In the genomic region with DNA sequence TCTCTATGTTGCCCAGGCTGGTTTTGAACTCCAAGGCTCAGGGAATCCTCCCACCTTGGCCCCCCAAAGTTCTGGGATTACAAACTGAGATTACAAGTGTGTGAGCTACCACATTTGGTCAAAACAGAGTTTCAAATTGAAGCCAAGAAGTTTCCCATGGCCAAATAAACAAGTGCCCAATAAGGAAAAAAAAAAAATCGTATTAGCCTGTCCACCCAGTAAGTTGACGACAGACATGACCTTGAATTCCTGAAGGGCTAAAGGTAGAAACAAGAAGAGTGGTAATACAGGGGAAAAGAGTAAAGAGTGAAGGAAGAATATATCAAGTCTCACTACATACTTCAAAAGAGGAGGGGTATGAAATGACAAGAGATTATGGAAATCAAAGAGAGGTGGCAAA, we compare ENCODE assay signal across 6 cellular contexts.
DNase-seq lines count a peak whose midpoint lies in the region; ATAC-seq, FAIRE-seq and TF ChIP-seq lines count a peak whose summit lies in the region.
"Not testable (repeated sequence)": the region's sequence is repeated elsewhere in the genome, so short reads cannot be mapped to it uniquely, and the experiment has no call there.

No MANE protein-coding gene starts in this region.

- not testable (repeated sequence) for TF ChIP-seq RAD21 in GM12878 (IDR thresholded peaks at IDR 0.05; ENCODE audit: insufficient read depth, low read depth, low read length); K562 (CRISPR knock-in tag; conservative IDR thresholded peaks at IDR 0.05 in 1 of 2, IDR thresholded peaks at IDR 0.05 in 1 of 2); HepG2 (CRISPR knock-in tag; IDR thresholded peaks at IDR 0.05)

- H3K27ac ChIP-seq in OCI-LY7 (ENCODE audit: low read depth, low read length, poor library complexity, severe bottlenecking); GM12878 (ENCODE audit: control insufficient read depth, insufficient read depth); K562 (ENCODE audit: extremely low read depth, low read depth, low read length); HepG2 (ENCODE audit: extremely low read length, insufficient read depth, low read length); pancreas: not testable (repeated sequence)

- SMC1A ChIA-PET in GM12878 (lab: Charles Lee; ENCODE audit: uncharacterized antibody, unreplicated experiment) = interaction anchor here (0.7 kb wide), 2 partner anchors 30 to 814 kb away, joined by 3 to 4 read pairs; no protein-coding TSS in a partner anchor

- not testable (repeated sequence) for H2AFZ ChIP-seq in OCI-LY7 (ENCODE audit: low read length); GM12878 (ENCODE audit: control insufficient read depth, low read depth, low read length); K562 (ENCODE audit: low read depth, low read length); HepG2 (ENCODE audit: low read length)

- not testable (repeated sequence) for H3K9me3 ChIP-seq in OCI-LY7 (ENCODE audit: low read length); GM12878 (replicated peaks; ENCODE audit: control insufficient read depth, insufficient read depth, low read length); K562 (replicated peaks; ENCODE audit: control insufficient read depth, insufficient read depth, low read depth, low read length); HepG2 (ENCODE audit: low read length); pancreas

- POLR2A ChIA-PET in OCI-LY7 (lab: Charles Lee); GM12878 (lab: Charles Lee); HepG2 (lab: Yijun Ruan, JAX): not testable (repeated sequence)
- POLR2A ChIA-PET in K562 (lab: Yijun Ruan, JAX) = interaction anchor here (0.6 kb wide), 1 partner anchor 13 kb away, joined by 5 read pairs; no protein-coding TSS in a partner anchor

- H3K36me3 ChIP-seq in OCI-LY7 (ENCODE audit: insufficient read depth, low read length); GM12878 (ENCODE audit: control insufficient read depth in 2 of 2, insufficient read depth in 2 of 2, low read length in 1 of 2); HepG2 (replicated peaks in 1 of 2; ENCODE audit: control insufficient read depth in 1 of 2, insufficient read depth in 2 of 2, low read length in 2 of 2); pancreas: not testable (repeated sequence)
- peaks cover 17% of the 10 kb centered on the region; the same call in 2 of the 3 replicates for H3K36me3 ChIP-seq in K562 (ENCODE audit: control insufficient read depth, insufficient read depth, low read length)

- not testable (repeated sequence) for H3K79me2 ChIP-seq in OCI-LY7 (ENCODE audit: insufficient read depth, low read depth, low read length); GM12878 (ENCODE audit: control insufficient read depth, insufficient read depth, low read length); K562 (ENCODE audit: control insufficient read depth, insufficient read depth, low read length); HepG2 (ENCODE audit: insufficient read depth, low read length)

- ATAC-seq in GM12878, K562, HepG2: not testable (repeated sequence)
- ATAC-seq in pancreas = peak in 3 of 4 donors; percentile 14 to 88 (median 60)

- H3K27me3 ChIP-seq in GM12878 (replicated peaks in 1 of 2; ENCODE audit: control insufficient read depth in 2 of 2, insufficient read depth in 2 of 2, low read length in 1 of 2); K562 (ENCODE audit: control insufficient read depth in 2 of 2, insufficient read depth in 2 of 2, low read length in 2 of 2); HepG2 (ENCODE audit: control insufficient read depth in 1 of 2, insufficient read depth in 2 of 2, low read length in 2 of 2); pancreas: not testable (repeated sequence)

- TF ChIP-seq POLR2A in GM12878 (IDR thresholded peaks at IDR 0.05; ENCODE audit: low read depth, low read length); K562 (conservative IDR thresholded peaks at IDR 0.05); HepG2 (IDR thresholded peaks at IDR 0.05; ENCODE audit: insufficient read depth in 1 of 2, low read depth in 2 of 2, low read length in 2 of 2): not testable (repeated sequence)

- not testable (repeated sequence) for H3K4me3 ChIP-seq in OCI-LY7 (ENCODE audit: low read depth, low read length, poor library complexity, severe bottlenecking); GM12878; K562; HepG2 (replicated peaks in 1 of 3; ENCODE audit: insufficient read depth in 1 of 3, low read depth in 2 of 3, low read length in 3 of 3); pancreas

- in situ Hi-C loops in GM12878 (cut with MboI); K562 (cut with MboI); HepG2 (cut with HindIII; ENCODE audit: extremely low pct_ligation_motif_present, low pct_unique_long_range_greater_than_20kb): not testable (repeated sequence)

- CTCF ChIA-PET in OCI-LY7 (lab: Charles Lee; ENCODE audit: unreplicated experiment); K562 (lab: Yijun Ruan, JAX; ENCODE audit: low intra/inter-chr PET ratio); HepG2 (lab: Yijun Ruan, JAX; ENCODE audit: low intra/inter-chr PET ratio, low total read pairs): not testable (repeated sequence)
- CTCF ChIA-PET in GM12878 (lab: Yijun Ruan, JAX) = interaction anchor here (0.7 kb wide), 1 partner anchor 161 kb away, joined by 3 read pairs; no protein-coding TSS in a partner anchor

- no CpG with 5 or more reads among the region's 2 CpGs for WGBS in GM12878 (ENCODE audit: insufficient coverage, insufficient replicate concordance, low lambda C conversion rate, missing lambda C conversion rate)
- no CpG with 5 or more reads among the region's 2 CpGs for WGBS in K562 (ENCODE audit: insufficient coverage, low coverage, missing lambda C conversion rate)
- WGBS in HepG2 (ENCODE audit: low lambda C conversion rate) = no CpG with 5 or more reads among the region's 2 CpGs
- WGBS in pancreas, 2 donors = 0% methylated on average over 1 of the region's 2 CpGs; no CpG with 5 or more reads in 1 of the 2 donors

- H4K20me1 ChIP-seq in OCI-LY7 (ENCODE audit: insufficient read depth, low read length); GM12878 (ENCODE audit: control insufficient read depth, insufficient read depth); K562 (replicated peaks; ENCODE audit: control insufficient read depth, insufficient read depth, low read length); HepG2 (ENCODE audit: insufficient read depth, low read length): not testable (repeated sequence)

- BruUV-seq in OCI-LY7 (replicated peaks; lab: Mats Ljungman, UMichigan) = TSS peak; percentile 44
- TSS peak; percentile 33 for BruUV-seq in GM12878 (replicated peaks; lab: Mats Ljungman, UMichigan)
- TSS peak; percentile 23 for BruUV-seq in K562 (replicated peaks; lab: Mats Ljungman, UMichigan)
- BruUV-seq in HepG2 (replicated peaks; lab: Mats Ljungman, UMichigan) = TSS peak; percentile 31

- not testable (repeated sequence) for H3K4me1 ChIP-seq in OCI-LY7 (ENCODE audit: insufficient read depth, low read length, poor library complexity, severe bottlenecking); GM12878 (ENCODE audit: control insufficient read depth, insufficient read depth, low read length); K562 (replicated peaks in 1 of 2; ENCODE audit: control insufficient read depth in 2 of 2, insufficient read depth in 2 of 2, low read length in 2 of 2); HepG2 (ENCODE audit: insufficient read depth, low read length); pancreas

- H3K4me2 ChIP-seq in OCI-LY7 (ENCODE audit: low read length); GM12878 (ENCODE audit: control insufficient read depth, insufficient read depth); K562 (ENCODE audit: insufficient read depth, low read length); HepG2 (ENCODE audit: low read depth, low read length): not testable (repeated sequence)

- not testable (repeated sequence) for FAIRE-seq in GM12878 (lab: Jason Lieb, UNC); K562 (lab: Jason Lieb, UNC); HepG2 (lab: Jason Lieb, UNC); pancreas (lab: Jason Lieb, UNC)
- peak; percentile 58 for FAIRE-seq in urothelium cell line (lab: Jason Lieb, UNC)

- H3K9me1 ChIP-seq in K562 (ENCODE audit: control insufficient read depth, insufficient read depth, low read length) = not testable (repeated sequence)

- not testable (repeated sequence) for H3K9me2 ChIP-seq in OCI-LY7 (ENCODE audit: insufficient read depth, low read length)

- RAD21 ChIA-PET in GM12878 (lab: Charles Lee; ENCODE audit: unreplicated experiment) = not testable (repeated sequence)

- intact Hi-C loops in OCI-LY7 (cut with micrococcal nuclease; ENCODE audit: unreplicated experiment); GM12878 (cut with micrococcal nuclease; ENCODE audit: unreplicated experiment); K562 (cut with micrococcal nuclease); HepG2 (cut with micrococcal nuclease; ENCODE audit: unreplicated experiment); pancreas (cut with DNase I): not testable (repeated sequence)

- not testable (repeated sequence) for TF ChIP-seq CTCF in OCI-LY7 (conservative IDR thresholded peaks at IDR 0.05; ENCODE audit: low read length); GM12878 (IDR thresholded peaks at IDR 0.05 in 2 of 3, conservative IDR thresholded peaks at IDR 0.05 in 1 of 3; ENCODE audit: control insufficient read depth in 2 of 3, extremely low read depth in 1 of 3, insufficient read depth in 1 of 3, low read depth in 3 of 3, low read length in 3 of 3); K562 (IDR thresholded peaks at IDR 0.05 in 2 of 3, conservative IDR thresholded peaks at IDR 0.05 in 1 of 3; ENCODE audit: insufficient read depth in 2 of 3, low read depth in 1 of 3, low read length in 3 of 3); HepG2 (CRISPR knock-in tag; IDR thresholded peaks at IDR 0.05); pancreas (IDR thresholded peaks at IDR 0.05)

- not testable (repeated sequence) for TF ChIP-seq EP300 in GM12878 (IDR thresholded peaks at IDR 0.05; ENCODE audit: borderline replicate concordance in 1 of 2, control insufficient read depth in 1 of 2, low read depth in 2 of 2, low read length in 2 of 2); K562 (IDR thresholded peaks at IDR 0.05; ENCODE audit: low read length); HepG2 (IDR thresholded peaks at IDR 0.05; ENCODE audit: low read depth in 2 of 2, low read length in 2 of 2); HepG2 (CRISPR knock-in tag; IDR thresholded peaks at IDR 0.05; ENCODE audit: borderline replicate concordance)

- H3K9ac ChIP-seq in GM12878 (ENCODE audit: control insufficient read depth, insufficient read depth, low read length); K562 (ENCODE audit: insufficient read depth in 1 of 2, low read depth in 2 of 2, low read length in 2 of 2); HepG2 (ENCODE audit: insufficient read depth, low read depth, low read length): not testable (repeated sequence)

- DNase-seq in OCI-LY7 (ENCODE audit: low spot score); GM12878 (ENCODE audit: low read depth, low spot score); K562 (ENCODE audit: extremely low read depth in 1 of 4, low spot score in 3 of 4); HepG2 (ENCODE audit: low spot score); pancreas; urothelium cell line (ENCODE audit: low spot score): not testable (repeated sequence)
